24 cellular contexts compared by ENCODE assay signal in genomic region chr6:112680076-112680475, GRCh38.
DNase-seq lines count a peak whose midpoint lies in the region; ATAC-seq, FAIRE-seq and TF ChIP-seq lines count a peak whose summit lies in the region.
"Had no signal": no experiment of that assay in that cellular context is flagged by ENCODE, and none has a peak within 500 bp of the region (broad histone marks: within the 10 kb centered on the region; RNA-seq: fewer than 3 reads in every experiment).

No MANE protein-coding gene starts in this region.

- H3K27ac Mint-ChIP-seq in T-cell: no peak overlapping the region
- no peak overlapping the region for H3K27ac Mint-ChIP-seq in type B pancreatic cell

- H3K27me3 ChIP-seq in transverse colon: no peaks in the 10 kb centered on the region
- H3K27me3 ChIP-seq: brain microvascular endothelial cell, foreskin keratinocyte, right lobe of liver, suprapubic skin, uterus had no signal

- FAIRE-seq in A549 (lab: Jason Lieb, UNC) (no peak), endometrium (lab: Jason Lieb, UNC) (peak; percentile 82)

- H3K9me3 Mint-ChIP-seq in T-cell (peaks cover 0 to 3% (median 0%) of the 10 kb centered on the region in 3 donors), type B pancreatic cell (no peaks in the 10 kb centered on the region)
- H3K9me3 Mint-ChIP-seq: activated T-cell treated with anti-CD3 and anti-CD28 coated beads, Interleukin-2, amount 50 U/mL, for 4 hours had no signal

- TF ChIP-seq EP300 in A549 (IDR thresholded peaks at IDR 0.05) (no peak), transverse colon (IDR thresholded peaks at IDR 0.05; ENCODE audit: low read depth) (no peak)

- H3K36me3 Mint-ChIP-seq in T-cell (no peaks in the 10 kb centered on the region), type B pancreatic cell (peaks cover 3% of the 10 kb centered on the region)

- DNase-seq in A549 (ENCODE audit: low read depth in 1 of 2, low spot score in 1 of 2) (no peak), LHCN-M2 (ENCODE audit: low read depth) (peak; percentile 39), myocyte (ENCODE audit: low read depth) (peak; percentile 24), T-cell (no peak), NCI-H1417 (lab: John Stamatoyannopoulos, UW) (no peak), transverse colon (no peak), type B pancreatic cell (ENCODE audit: extremely low spot score, unreplicated experiment) (no peak)
- DNase-seq: activated CD4-positive, alpha-beta T cell treated with anti-CD3 and anti-CD28 coated beads for 48 hours; activated naive CD4-positive, alpha-beta T cell; activated T-cell treated with anti-CD3 and anti-CD28 coated beads, Interleukin-2, amount 50 U/mL, for 4 hours; brain microvascular endothelial cell; DMS53; GDM1; left colon; NCI-H1436 treated with DMSO at 0.1 percent for 48 hours; NCI-H446 treated with DMSO at 0.1 percent for 48 hours; right lobe of liver; stimulated activated naive CD4-positive, alpha-beta T cell; T-helper 9 cell; uterus; WERI-Rb-1 had no signal

- H3K27ac ChIP-seq in A549 (peak overlapping the region in 1 of 2 experiments; percentile 40; a peak in 1 of 6 replicates), transverse colon (no peak overlapping the region)
- H3K27ac ChIP-seq: brain microvascular endothelial cell, foreskin keratinocyte, right lobe of liver, suprapubic skin, uterus, WERI-Rb-1 had no signal

- H3K4me1 ChIP-seq in A549 (peaks cover 36% of the 10 kb centered on the region), transverse colon (no peaks in the 10 kb centered on the region)
- H3K4me1 ChIP-seq: right lobe of liver, suprapubic skin, uterus had no signal

- CTCF ChIA-PET in A549 (lab: Yijun Ruan, JAX) (no interaction called here), T-cell (lab: Charles Lee) (no interaction called here)

- H3K4me3 ChIP-seq in A549 (no peak overlapping the region), transverse colon (no peak overlapping the region)
- H3K4me3 ChIP-seq: right lobe of liver, suprapubic skin, uterus had no signal

- H3K4me2 ChIP-seq in A549: peak overlapping the region; percentile 67

- in situ Hi-C loops in transverse colon (cut with MboI; ENCODE audit: low pct_ligation_motif_present in 1 of 4, low pct_unique_long_range_greater_than_20kb in 1 of 4, low sequenced_read_pairs in 3 of 4): no loop called here

- TF ChIP-seq RAD21 in A549 (conservative IDR thresholded peaks at IDR 0.05 in 1 of 2, IDR thresholded peaks at IDR 0.05 in 1 of 2): no peak

- H3K27me3 Mint-ChIP-seq in T-cell: no peaks in the 10 kb centered on the region
- no peaks in the 10 kb centered on the region for H3K27me3 Mint-ChIP-seq in type B pancreatic cell

- TF ChIP-seq POLR2A in A549 (IDR thresholded peaks at IDR 0.05; ENCODE audit: low read length): no peak
- TF ChIP-seq POLR2A in transverse colon (IDR thresholded peaks at IDR 0.05): no peak

- no peaks in the 10 kb centered on the region for H3K36me3 ChIP-seq in transverse colon
- H3K36me3 ChIP-seq: brain microvascular endothelial cell, right lobe of liver, suprapubic skin, WERI-Rb-1 had no signal

- H3K4me3 Mint-ChIP-seq in T-cell (no peak overlapping the region), type B pancreatic cell (no peak overlapping the region)
- H3K4me3 Mint-ChIP-seq: activated T-cell treated with anti-CD3 and anti-CD28 coated beads, Interleukin-2, amount 50 U/mL, for 4 hours had no signal

- H3K4me1 Mint-ChIP-seq in T-cell (no peaks in the 10 kb centered on the region), type B pancreatic cell (ENCODE audit: unreplicated experiment) (no peaks in the 10 kb centered on the region)

- H3K9me3 ChIP-seq in A549 (no peaks in the 10 kb centered on the region), transverse colon (no peaks in the 10 kb centered on the region)
- H3K9me3 ChIP-seq: right lobe of liver, suprapubic skin, uterus had no signal

- ATAC-seq in A549 (no peak), T-cell (replicated peaks in 1 of 4) (no peak)
- ATAC-seq: activated T-cell treated with anti-CD3 and anti-CD28 coated beads, Interleukin-2, amount 50 U/mL, for 4 hours; foreskin keratinocyte; left colon; right lobe of liver had no signal

- POLR2A ChIA-PET in A549 (lab: Yijun Ruan, JAX): no interaction called here
- POLR2A ChIA-PET in T-cell (lab: Charles Lee): no interaction called here

- TF ChIP-seq CTCF in A549 (IDR thresholded peaks at IDR 0.05): no peak
- no peak for TF ChIP-seq CTCF in transverse colon (IDR thresholded peaks at IDR 0.05)
- TF ChIP-seq CTCF in type B pancreatic cell (conservative IDR thresholded peaks at IDR 0.05): no peak

- intact Hi-C loops in transverse colon (cut with DNase I; ENCODE audit: low total_unique reads): no loop called here

TF ChIP-seq in A549, 52 proteins besides CTCF, POLR2A, EP300 and RAD21:
- TF ChIP-seq MAZ (IDR thresholded peaks at IDR 0.05; ENCODE audit: borderline replicate concordance, low read depth, low read length): no peak
- TF ChIP-seq, protein P1, sequence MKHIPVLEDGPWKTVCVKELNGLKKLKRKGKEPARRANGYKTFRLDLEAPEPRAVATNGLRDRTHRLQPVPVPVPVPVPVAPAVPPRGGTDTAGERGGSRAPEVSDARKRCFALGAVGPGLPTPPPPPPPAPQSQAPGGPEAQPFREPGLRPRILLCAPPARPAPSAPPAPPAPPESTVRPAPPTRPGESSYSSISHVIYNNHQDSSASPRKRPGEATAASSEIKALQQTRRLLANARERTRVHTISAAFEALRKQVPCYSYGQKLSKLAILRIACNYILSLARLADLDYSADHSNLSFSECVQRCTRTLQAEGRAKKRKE (CRISPR knock-in tag; IDR thresholded peaks at IDR 0.05; ENCODE audit: low read depth): no peak
- TF ChIP-seq MAFK (IDR thresholded peaks at IDR 0.05; ENCODE audit: partially characterized antibody): no peak
- TF ChIP-seq CHD2 (IDR thresholded peaks at IDR 0.05; ENCODE audit: low read length, partially characterized antibody): no peak
- TF ChIP-seq ZC3H11A (IDR thresholded peaks at IDR 0.05): no peak
- TF ChIP-seq RFX5 (IDR thresholded peaks at IDR 0.05): no peak
- no peak for TF ChIP-seq RCOR1 (IDR thresholded peaks at IDR 0.05; ENCODE audit: low read depth, low read length)
- TF ChIP-seq EHF (CRISPR knock-in tag; IDR thresholded peaks at IDR 0.05): no peak
- no peak for TF ChIP-seq JUN (IDR thresholded peaks at IDR 0.05)
- TF ChIP-seq POLR2AphosphoS2 (conservative IDR thresholded peaks at IDR 0.05; ENCODE audit: low read length): no peak
- no peak for TF ChIP-seq ZNF302 (CRISPR knock-in tag; IDR thresholded peaks at IDR 0.05)
- no peak for TF ChIP-seq ZFP36 (IDR thresholded peaks at IDR 0.05; ENCODE audit: borderline replicate concordance, partially characterized antibody)
- TF ChIP-seq SMC3 (IDR thresholded peaks at IDR 0.05): no peak

Comparison
In these comparisons a context has a peak if more than half of its experiments do, and no peak if none do; other contexts are left out.
1. DNase-seq: peak in LHCN-M2 (single experiment) and myocyte (single experiment); none in A549 (0 of 2), T-cell (0 of 34), NCI-H1417 (0 of 3), transverse colon (single experiment) and type B pancreatic cell (single experiment).